Comparison of ENCODE assay signal across 8 cellular contexts in genomic region chr6:21593412-21593926, GRCh38. TPM values are rescaled to one million over a fixed set of nuclear protein-coding genes. Genes with fewer than 3 reads are reported as not detected.
DNase-seq lines count a peak whose midpoint lies in the region; ATAC-seq and TF ChIP-seq lines count a peak whose summit lies in the region.

TSS of gene SOX4 (plus strand) at chr6:21593751. CDS start at chr6:21594535, 784 bp downstream.

- H3K27me3 Mint-ChIP-seq in CD4-positive, alpha-beta memory T cell = peaks cover 27 to 35% of the 10 kb centered on the region in 2 donors

- H3K36me3 Mint-ChIP-seq in CD4-positive, alpha-beta memory T cell = peaks cover 0 to 2% of the 10 kb centered on the region in 2 donors

- H3K9me3 ChIP-seq in CD4-positive, alpha-beta memory T cell (ENCODE audit: control insufficient read depth in 1 of 2, low read length in 2 of 2) = no peaks in the 10 kb centered on the region

- peaks cover 36% of the 10 kb centered on the region for H3K4me1 ChIP-seq in CD4-positive, alpha-beta memory T cell (ENCODE audit: insufficient read depth, low read length)

- intact Hi-C loops in CD4-positive, alpha-beta memory T cell (cut with micrococcal nuclease) = loop anchor here (10.0 kb wide), 1 partner anchor 1189 kb away; the partner anchor contains the start of gene E2F3
- intact Hi-C loops in dorsolateral prefrontal cortex (cut with DNase I) = loop anchor here (5.0 to 10.0 kb wide), 2 partner anchors 1031 to 1851 kb away; no protein-coding TSS in a partner anchor
- intact Hi-C loops in left colon (cut with DNase I, micrococcal nuclease) = loop anchor here in 1 of 2 donors (10.0 kb wide), 1 partner anchor 1039 kb away; no protein-coding TSS in a partner anchor

- peak; percentile 43 to 74 (median 59) for DNase-seq in CD4-positive, alpha-beta memory T cell
- DNase-seq in NCI-H446 (lab: John Stamatoyannopoulos, UW) (peak; percentile 98 to 99), dorsolateral prefrontal cortex (peak; percentile 67 to 95 (median 90)), left colon (peak; percentile 94 to 97)
- peak; percentile 31 to 51 for DNase-seq in activated CD4-positive, alpha-beta T cell treated with anti-CD3 and anti-CD28 coated beads for 24 hours (ENCODE audit: low read depth in 2 of 2)
- peak; percentile 57 to 61 for DNase-seq in stimulated activated CD4-positive, alpha-beta T cell treated with anti-CD3 and anti-CD28 coated beads, Interleukin-2, amount 100 ng/mL, for 24 hours

- peaks cover 15 to 29% (median 19%) of the 10 kb centered on the region in 4 donors for H3K4me1 Mint-ChIP-seq in CD4-positive, alpha-beta memory T cell

- H3K27ac Mint-ChIP-seq in CD4-positive, alpha-beta memory T cell = peak within 1 kb of the TSS in 5 of 7 donors; percentile 12 to 78 (median 57)

- ATAC-seq in GM19351 (IDR thresholded peaks at IDR 0.05; ENCODE audit: unreplicated experiment) (peak; percentile 60), HG03442 (IDR thresholded peaks at IDR 0.05; ENCODE audit: unreplicated experiment) (peak; percentile 66), left colon (peak; percentile 71)

- peak in 3 of 56 donors; percentile 13 to 21 (median 18) for TF ChIP-seq CTCF in dorsolateral prefrontal cortex (IDR thresholded peaks at IDR 0.05 in 54 of 56, conservative IDR thresholded peaks at IDR 0.05 in 2 of 56; ENCODE audit: low read depth in 1 of 56, partially characterized antibody in 56 of 56)

- peaks cover 38% of the 10 kb centered on the region for H3K27me3 ChIP-seq in CD4-positive, alpha-beta memory T cell (ENCODE audit: insufficient read depth, low read length)
- H3K27me3 ChIP-seq in dorsolateral prefrontal cortex = no peaks in the 10 kb centered on the region

- peaks cover 0 to 5% (median 0%) of the 10 kb centered on the region in 8 donors for H3K9me3 Mint-ChIP-seq in CD4-positive, alpha-beta memory T cell

- H3K27ac ChIP-seq in CD4-positive, alpha-beta memory T cell (ENCODE audit: low read depth, low read length) = no peak within 1 kb of the TSS
- peak within 1 kb of the TSS in 58 of 59 donors; percentile 11 to 90 (median 79) for H3K27ac ChIP-seq in dorsolateral prefrontal cortex

- H3K4me3 Mint-ChIP-seq in CD4-positive, alpha-beta memory T cell = peak within 1 kb of the TSS; percentile 86 to 93 (median 89)

- peak within 1 kb of the TSS; percentile 51 to 57 for H3K4me3 ChIP-seq in CD4-positive, alpha-beta memory T cell (ENCODE audit: low read length in 2 of 2)
- H3K4me3 ChIP-seq in dorsolateral prefrontal cortex = peak within 1 kb of the TSS; percentile 60 to 88 (median 75)

- no peaks in the 10 kb centered on the region for H3K36me3 ChIP-seq in CD4-positive, alpha-beta memory T cell (ENCODE audit: insufficient read depth, low read length)

- CTCF ChIA-PET in CD4-positive, alpha-beta memory T cell (lab: Charles Lee; ENCODE audit: partially characterized antibody) = interaction anchor here (1.0 to 7.8 kb wide), 5 partner anchors 8 to 1052 kb away, joined by 3 to 124 read pairs (median 3); no protein-coding TSS in a partner anchor

- POLR2A ChIA-PET in CD4-positive, alpha-beta memory T cell (lab: Charles Lee; ENCODE audit: partially characterized antibody) = no interaction called here

RNA-seq across cellular contexts. Expression of gene SOX4, which starts in this region (rescaled TPM):
- under 1 TPM; 0.12 to 0.14 TPM for total RNA-seq in CD4-positive, alpha-beta memory T cell
- under 1 TPM; 0.11 to 0.13 TPM for polyA plus RNA-seq in CD4-positive, alpha-beta memory T cell
- total RNA-seq in dorsolateral prefrontal cortex (1 to 10 TPM; 1.8 to 6.0 (median 3.8) TPM), left colon (10 to 100 TPM; 28.9 to 44.6 TPM)

Comparison
In these comparisons a context has a peak if more than half of its experiments do, and no peak if none do; other contexts are left out.
1. RNA of gene SOX4 (total RNA-seq): 28.9 to 44.6 TPM in left colon; 1.8 to 6.0 TPM in dorsolateral prefrontal cortex and 0.12 to 0.14 TPM in CD4-positive, alpha-beta memory T cell; every median in the first group is over 4 times any median in the second.
2. Peak in DNase-seq and H3K4me3 ChIP-seq in CD4-positive, alpha-beta memory T cell; RNA of the gene not detected or under 1 TPM.
3. DNase-seq: peak in every context shown above with its lines; median percentile 98 in NCI-H446; 96 in left colon; 90 in dorsolateral prefrontal cortex; 59 in CD4-positive, alpha-beta memory T cell; 59 in stimulated activated CD4-positive, alpha-beta T cell treated with anti-CD3 and anti-CD28 coated beads, Interleukin-2, amount 100 ng/mL, for 24 hours; 41 in activated CD4-positive, alpha-beta T cell treated with anti-CD3 and anti-CD28 coated beads for 24 hours.
4. Peak in every context shown above with its lines, with median percentiles within 50 percentile points of each other: ATAC-seq.